ENCODE assay signal across 14 cellular contexts in the genomic region with DNA sequence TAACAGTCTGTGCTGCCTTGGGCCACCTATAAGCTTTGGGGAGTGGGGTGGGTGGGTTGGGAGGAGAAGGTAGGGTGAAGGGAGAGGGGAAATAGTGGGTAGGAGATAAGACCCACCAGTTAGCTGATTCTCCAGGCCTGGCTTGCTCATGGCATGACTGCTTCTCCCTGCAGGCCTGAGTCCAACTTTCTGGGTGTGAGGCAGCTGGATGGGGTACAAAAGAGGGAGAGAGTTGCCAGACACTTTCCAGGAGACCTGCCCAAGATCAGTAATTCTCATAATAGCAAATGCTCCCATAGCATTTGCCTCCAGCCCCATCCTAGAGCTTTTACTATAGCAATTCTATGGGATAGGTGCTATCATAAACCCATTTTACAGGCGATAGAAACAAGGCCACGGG. TPM values are rescaled to one million over a fixed set of nuclear protein-coding genes. Genes with fewer than 3 reads are reported as not detected.
"Had no signal": no experiment of that assay in that cellular context is flagged by ENCODE, and none has a peak within 500 bp of the region (broad histone marks: within the 10 kb centered on the region; RNA-seq: fewer than 3 reads in every experiment).

No MANE protein-coding gene starts in this region.

- H3K36me3 ChIP-seq: gastrocnemius medialis, prostate gland, tibial artery had no signal

- ATAC-seq: gastrocnemius medialis; natural killer cell treated with Interleukin-12 subunit alpha and Interleukin-12 subunit beta and Interleukin-15 and Interleukin-18, amount 100 ng/mL, for 72 hours; T-helper 17 cell had no signal

- H3K4me2 ChIP-seq: hepatocyte had no signal

- H3K4me1 ChIP-seq: gastrocnemius medialis had no signal

- H3K27ac ChIP-seq: gastrocnemius medialis, hepatocyte, tibial artery had no signal

- H3K27me3 ChIP-seq: hepatocyte had no signal

- H3K4me3 ChIP-seq: gastrocnemius medialis, hepatocyte, lung, prostate gland, tibial artery had no signal

- H3K9me3 ChIP-seq: gastrocnemius medialis, prostate gland, tibial artery had no signal

- DNase-seq: activated B cell treated with CpG ODN at 0.5 μM for 24 hours; activated CD4-positive, alpha-beta T cell treated with anti-CD3 and anti-CD28 coated beads, Interleukin-2, amount 10 ng/mL, durations not matched to agents 7 days and 5 days; activated CD8-positive, alpha-beta memory T cell treated with anti-CD3 and anti-CD28 coated beads for 24 hours; activated T-cell treated with anti-CD3 and anti-CD28 coated beads for 4 hours; gastrocnemius medialis; SIG-M5; stimulated activated CD4-positive, alpha-beta T cell treated with anti-CD3 and anti-CD28 coated beads, Interleukin-4, amount 100 ng/mL, for 4 hours; T-helper 17 cell; tibial artery had no signal

RNA-seq across cellular contexts. Expression of a gene that starts 7.7 kb away (rescaled TPM):
- total RNA-seq: activated CD4-positive, alpha-beta T cell treated with anti-CD3 and anti-CD28 coated beads, Interleukin-2, amount 10 ng/mL, durations not matched to agents 7 days and 5 days; activated T-helper 2 cell treated with anti-CD3 and anti-CD28 coated beads, Interferon-gamma antibody, Interleukin-2, Interleukin-4, amounts not matched to agents 10 μg/mL and 5 μg/mL and 100 μg/mL, durations not matched to agents 14 hours and 24 hours and 36 hours; natural killer cell treated with Interleukin-12 subunit alpha and Interleukin-12 subunit beta and Interleukin-15 and Interleukin-18, amount 100 ng/mL, for 72 hours; T-helper 17 cell had no signal
